19 cellular contexts compared by ENCODE assay signal in the genomic region with DNA sequence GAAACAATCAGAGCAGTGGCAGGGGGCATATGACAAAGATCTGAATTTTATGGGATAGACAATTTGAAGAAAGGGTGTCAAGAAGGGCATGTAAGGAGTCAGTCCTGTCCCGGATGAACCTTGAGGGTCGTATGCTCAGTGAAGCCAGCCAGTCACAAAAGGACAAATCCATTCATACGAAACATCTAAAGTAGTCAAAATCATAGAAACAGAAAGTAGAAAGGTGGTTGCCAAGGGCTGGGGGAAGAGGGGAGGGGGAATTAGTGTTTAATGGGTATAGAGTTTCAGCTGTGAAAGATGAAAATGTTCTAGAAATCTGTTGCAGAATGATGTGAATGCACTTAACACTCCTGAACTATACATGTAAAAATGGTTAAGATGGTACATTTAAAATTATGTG.
DNase-seq lines count a peak whose midpoint lies in the region; ATAC-seq and TF ChIP-seq lines count a peak whose summit lies in the region.
"Had no signal": no experiment of that assay in that cellular context is flagged by ENCODE, and none has a peak within 500 bp of the region (broad histone marks: within the 10 kb centered on the region; RNA-seq: fewer than 3 reads in every experiment).

No MANE protein-coding gene starts in this region.

- H3K4me3 Mint-ChIP-seq in activated naive CD8-positive, alpha-beta T cell treated with anti-CD3 and anti-CD28 coated beads, Interleukin-2, amount 10 ng/mL, durations not matched to agents 7 days and 5 days: no peak overlapping the region
- H3K4me3 Mint-ChIP-seq in activated naive CD8-positive, alpha-beta T cell treated with anti-CD3 and anti-CD28 coated beads, Interleukin-2, amount 50 U/mL, for 24 hours: no peak overlapping the region
- H3K4me3 Mint-ChIP-seq: activated B cell treated with CpG ODN at 0.5 μM for 24 hours; activated T-helper 17 cell treated with anti-CD3 and anti-CD28 coated beads, Interleukin-2, amount 50 U/mL, for 72 hours; natural killer cell had no signal

- H3K36me3 Mint-ChIP-seq in activated naive CD8-positive, alpha-beta T cell treated with anti-CD3 and anti-CD28 coated beads, Interleukin-2, amount 10 ng/mL, durations not matched to agents 7 days and 5 days: peaks cover 8% of the 10 kb centered on the region
- H3K36me3 Mint-ChIP-seq in activated naive CD8-positive, alpha-beta T cell treated with anti-CD3 and anti-CD28 coated beads, Interleukin-2, amount 50 U/mL, for 24 hours (ENCODE audit: low read depth): peaks cover 26% of the 10 kb centered on the region

- H3K4me1 ChIP-seq in OCI-LY3 (ENCODE audit: low read length): peaks cover 22% of the 10 kb centered on the region
- peaks cover 0 to 47% (median 16%) of the 10 kb centered on the region in 4 donors for H3K4me1 ChIP-seq in tibial artery

- H3K4me3 ChIP-seq in OCI-LY3 (ENCODE audit: low read length): no peak overlapping the region
- no peak overlapping the region for H3K4me3 ChIP-seq in tibial artery
- H3K4me3 ChIP-seq: lung had no signal

- TF ChIP-seq CTCF in OCI-LY3 (IDR thresholded peaks at IDR 0.05; ENCODE audit: low read depth, low read length) (no peak), tibial artery (IDR thresholded peaks at IDR 0.05) (no peak)

- no peak overlapping the region for H2AFZ ChIP-seq in OCI-LY3 (ENCODE audit: low read depth, low read length)

- DNase-seq in activated naive CD8-positive, alpha-beta T cell treated with anti-CD3 and anti-CD28 coated beads, Interleukin-2, amount 10 ng/mL, durations not matched to agents 7 days and 5 days: no peak
- DNase-seq in activated naive CD8-positive, alpha-beta T cell treated with anti-CD3 and anti-CD28 coated beads, Interleukin-2, amount 50 U/mL, for 24 hours: no peak
- DNase-seq in iris pigment epithelial cell (ENCODE audit: low read depth): peak; percentile 24
- DNase-seq in tibial artery: no peak
- DNase-seq in head of caudate nucleus: no peak
- no peak for DNase-seq in ureter (ENCODE audit: low spot score)
- DNase-seq: ACHN; activated B cell treated with CpG ODN at 0.5 μM for 24 hours; amniotic stem cell; EL; foreskin keratinocyte; natural killer cell; NCI-H1694; SHP77 treated with DMSO at 0.1 percent for 48 hours; stimulated activated naive CD4-positive, alpha-beta T cell had no signal

- H3K27me3 Mint-ChIP-seq in activated naive CD8-positive, alpha-beta T cell treated with anti-CD3 and anti-CD28 coated beads, Interleukin-2, amount 10 ng/mL, durations not matched to agents 7 days and 5 days: no peaks in the 10 kb centered on the region
- H3K27me3 Mint-ChIP-seq in activated naive CD8-positive, alpha-beta T cell treated with anti-CD3 and anti-CD28 coated beads, Interleukin-2, amount 50 U/mL, for 24 hours: no peaks in the 10 kb centered on the region
- H3K27me3 Mint-ChIP-seq: activated B cell treated with CpG ODN at 0.5 μM for 24 hours; activated T-helper 17 cell treated with anti-CD3 and anti-CD28 coated beads, Interleukin-2, amount 50 U/mL, for 72 hours had no signal

- intact Hi-C loops in tibial artery (cut with DNase I; ENCODE audit: low total_unique reads): no loop called here
- intact Hi-C loops in head of caudate nucleus (cut with DNase I): no loop called here

- H3K4me1 Mint-ChIP-seq in activated naive CD8-positive, alpha-beta T cell treated with anti-CD3 and anti-CD28 coated beads, Interleukin-2, amount 10 ng/mL, durations not matched to agents 7 days and 5 days: peaks cover 12% of the 10 kb centered on the region
- H3K4me1 Mint-ChIP-seq in activated naive CD8-positive, alpha-beta T cell treated with anti-CD3 and anti-CD28 coated beads, Interleukin-2, amount 50 U/mL, for 24 hours: peaks cover 6% of the 10 kb centered on the region
- H3K4me1 Mint-ChIP-seq: activated B cell treated with CpG ODN at 0.5 μM for 24 hours, natural killer cell had no signal

- POLR2A ChIA-PET in activated naive CD8-positive, alpha-beta T cell treated with anti-CD3 and anti-CD28 coated beads, Interleukin-2, amount 10 ng/mL, durations not matched to agents 7 days and 5 days (lab: Charles Lee): no interaction called here

- no peaks in the 10 kb centered on the region for H4K20me1 ChIP-seq in OCI-LY3 (ENCODE audit: insufficient read depth, low read length)

- peak overlapping the region; percentile 58 for H3K4me2 ChIP-seq in OCI-LY3 (ENCODE audit: low read length)

- no peak overlapping the region for H3K9ac ChIP-seq in OCI-LY3 (ENCODE audit: low read length)

- H3K9me3 Mint-ChIP-seq in activated naive CD8-positive, alpha-beta T cell treated with anti-CD3 and anti-CD28 coated beads, Interleukin-2, amount 10 ng/mL, durations not matched to agents 7 days and 5 days: no peaks in the 10 kb centered on the region
- H3K9me3 Mint-ChIP-seq in activated naive CD8-positive, alpha-beta T cell treated with anti-CD3 and anti-CD28 coated beads, Interleukin-2, amount 50 U/mL, for 24 hours: no peaks in the 10 kb centered on the region
- H3K9me3 Mint-ChIP-seq: activated B cell treated with CpG ODN at 0.5 μM for 24 hours; activated T-helper 17 cell treated with anti-CD3 and anti-CD28 coated beads, Interleukin-2, amount 50 U/mL, for 72 hours; natural killer cell had no signal

- no peaks in the 10 kb centered on the region for H3K9me3 ChIP-seq in OCI-LY3 (ENCODE audit: insufficient read depth, low read length)
- no peaks in the 10 kb centered on the region for H3K9me3 ChIP-seq in tibial artery

- peak overlapping the region; percentile 0 for H3K27ac Mint-ChIP-seq in activated naive CD8-positive, alpha-beta T cell treated with anti-CD3 and anti-CD28 coated beads, Interleukin-2, amount 10 ng/mL, durations not matched to agents 7 days and 5 days
- H3K27ac Mint-ChIP-seq in activated naive CD8-positive, alpha-beta T cell treated with anti-CD3 and anti-CD28 coated beads, Interleukin-2, amount 50 U/mL, for 24 hours: no peak overlapping the region
- H3K27ac Mint-ChIP-seq: activated B cell treated with CpG ODN at 0.5 μM for 24 hours; activated T-helper 17 cell treated with anti-CD3 and anti-CD28 coated beads, Interleukin-2, amount 50 U/mL, for 72 hours; natural killer cell had no signal

- H3K27ac ChIP-seq in OCI-LY3 (ENCODE audit: low read length) (peak overlapping the region; percentile 46; the same call in 1 of the 2 replicates), tibial artery (peak overlapping the region; percentile 46 to 76)
- H3K27ac ChIP-seq: foreskin keratinocyte had no signal

- no peaks in the 10 kb centered on the region for H3K79me2 ChIP-seq in OCI-LY3 (ENCODE audit: low read length)

- H3K36me3 ChIP-seq in OCI-LY3 (replicated peaks; ENCODE audit: low read depth, low read length) (peaks cover 24% of the 10 kb centered on the region), tibial artery (peaks cover 0 to 21% (median 0%) of the 10 kb centered on the region in 3 donors)

- ATAC-seq in activated naive CD8-positive, alpha-beta T cell treated with anti-CD3 and anti-CD28 coated beads, Interleukin-2, amount 10 ng/mL, durations not matched to agents 7 days and 5 days (ENCODE audit: low read depth): no peak
- no peak for ATAC-seq in activated naive CD8-positive, alpha-beta T cell treated with anti-CD3 and anti-CD28 coated beads, Interleukin-2, amount 50 U/mL, for 24 hours
- no peak for ATAC-seq in HG02763 (IDR thresholded peaks at IDR 0.05; ENCODE audit: unreplicated experiment)
- ATAC-seq: activated T-helper 17 cell treated with anti-CD3 and anti-CD28 coated beads, Interleukin-2, amount 50 U/mL, for 72 hours; foreskin keratinocyte; natural killer cell had no signal

- H3K27me3 ChIP-seq in OCI-LY3 (ENCODE audit: low read depth, low read length) (no peaks in the 10 kb centered on the region), tibial artery (no peaks in the 10 kb centered on the region)
- H3K27me3 ChIP-seq: foreskin keratinocyte had no signal
